Comparison of ENCODE assay signal across 14 cellular contexts in the genomic region with DNA sequence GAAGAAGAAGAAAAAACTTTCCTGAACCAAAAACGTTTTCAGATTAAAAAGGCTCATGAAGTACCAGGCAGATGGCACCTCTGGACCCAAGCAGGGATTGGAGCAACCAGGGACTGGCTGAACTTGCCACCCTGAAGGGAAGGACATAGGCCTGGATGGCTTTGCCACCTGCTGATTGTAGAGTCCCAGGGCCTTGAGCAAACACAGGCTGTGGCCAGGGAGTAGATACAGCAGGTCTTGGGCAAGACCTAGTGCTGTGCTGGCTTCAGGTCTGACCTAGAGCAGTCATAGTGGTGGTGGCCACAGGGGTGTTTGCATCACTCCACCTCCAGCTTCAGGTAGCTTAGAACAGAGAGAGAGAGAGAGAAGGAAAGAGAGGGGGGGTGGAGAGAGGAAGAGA.
DNase-seq lines count a peak whose midpoint lies in the region; ATAC-seq, FAIRE-seq and TF ChIP-seq lines count a peak whose summit lies in the region.
"Had no signal": no experiment of that assay in that cellular context is flagged by ENCODE, and none has a peak within 500 bp of the region (broad histone marks: within the 10 kb centered on the region; RNA-seq: fewer than 3 reads in every experiment).

No MANE protein-coding gene starts in this region.

- BruUV-seq in K562 (replicated peaks; lab: Mats Ljungman, UMichigan), result no TSS peak

- no peaks in the 10 kb centered on the region for H3K9me1 ChIP-seq in K562 (ENCODE audit: control insufficient read depth, insufficient read depth, low read length)

- CTCF ChIA-PET in A549 (lab: Yijun Ruan, JAX), result no interaction called here
- CTCF ChIA-PET in K562 (lab: Yijun Ruan, JAX; ENCODE audit: low intra/inter-chr PET ratio), result no interaction called here

- POLR2A ChIA-PET in A549 (lab: Yijun Ruan, JAX), result no interaction called here
- POLR2A ChIA-PET in K562 (lab: Yijun Ruan, JAX), result interaction anchor here (0.8 kb wide), 1 partner anchor 9 kb away, joined by 3 read pairs; no protein-coding TSS in a partner anchor

- H3K27me3 ChIP-seq in K562 (ENCODE audit: control insufficient read depth in 2 of 2, insufficient read depth in 2 of 2, low read length in 2 of 2) (no peaks in the 10 kb centered on the region), right lobe of liver (no peaks in the 10 kb centered on the region)
- H3K27me3 ChIP-seq: BE2C had no signal

- intact Hi-C loops in K562 (cut with micrococcal nuclease) (no loop called here), right lobe of liver (cut with DNase I) (no loop called here)

- TF ChIP-seq EP300 in A549 (IDR thresholded peaks at IDR 0.05) (no peak), K562 (IDR thresholded peaks at IDR 0.05; ENCODE audit: low read length) (no peak)

- H3K4me2 ChIP-seq in A549 (no peak overlapping the region), K562 (ENCODE audit: insufficient read depth, low read length) (no peak overlapping the region)

- TF ChIP-seq POLR2A in A549 (IDR thresholded peaks at IDR 0.05; ENCODE audit: low read length) (no peak), K562 (conservative IDR thresholded peaks at IDR 0.05) (no peak), right lobe of liver (IDR thresholded peaks at IDR 0.05) (no peak)

- 0% methylated on average over 1 of the region's 1 CpG for WGBS in A549 (ENCODE audit: missing lambda C conversion rate)
- 8% methylated on average over 1 of the region's 1 CpG for WGBS in K562 (ENCODE audit: insufficient coverage, low coverage, missing lambda C conversion rate)
- WGBS in right lobe of liver (ENCODE audit: insufficient coverage, low coverage, low lambda C conversion rate, missing lambda C conversion rate), result 11% methylated on average over 1 of the region's 1 CpG

- H3K9ac ChIP-seq in K562 (ENCODE audit: insufficient read depth in 1 of 2, low read depth in 2 of 2, low read length in 2 of 2), result peak overlapping the region in 1 of 2 experiments; percentile 17; a peak in 1 of 4 replicates

- H3K36me3 ChIP-seq in K562 (ENCODE audit: control insufficient read depth, insufficient read depth, low read length) (no peaks in the 10 kb centered on the region), right lobe of liver (no peaks in the 10 kb centered on the region)
- H3K36me3 ChIP-seq: BE2C had no signal

- no peaks in the 10 kb centered on the region for H3K4me1 ChIP-seq in A549
- peaks cover 0 to 16% of the 10 kb centered on the region in 2 experiments; a peak in 2 of 5 replicates for H3K4me1 ChIP-seq in K562 (replicated peaks in 1 of 2; ENCODE audit: control insufficient read depth in 2 of 2, insufficient read depth in 2 of 2, low read length in 2 of 2)
- H3K4me1 ChIP-seq in right lobe of liver, result peaks cover 0 to 4% (median 0%) of the 10 kb centered on the region in 4 donors
- H3K4me1 ChIP-seq: BE2C had no signal

- no peak overlapping the region for H2AFZ ChIP-seq in K562 (ENCODE audit: low read depth, low read length)

- ATAC-seq in A549 (peak; percentile 30 to 41; a peak in 3 of 6 replicates), K562 (peak; percentile 46), right lobe of liver (peak; percentile 92 to 99 (median 96)), GM18861 (IDR thresholded peaks at IDR 0.05; ENCODE audit: unreplicated experiment) (no peak)

- no peak for TF ChIP-seq RAD21 in A549 (conservative IDR thresholded peaks at IDR 0.05 in 1 of 2, IDR thresholded peaks at IDR 0.05 in 1 of 2)
- no peak for TF ChIP-seq RAD21 in K562 (CRISPR knock-in tag; conservative IDR thresholded peaks at IDR 0.05 in 1 of 2, IDR thresholded peaks at IDR 0.05 in 1 of 2)

- TF ChIP-seq CTCF in A549 (IDR thresholded peaks at IDR 0.05), result no peak
- TF ChIP-seq CTCF in K562 (IDR thresholded peaks at IDR 0.05 in 2 of 3, conservative IDR thresholded peaks at IDR 0.05 in 1 of 3; ENCODE audit: insufficient read depth in 2 of 3, low read depth in 1 of 3, low read length in 3 of 3), result no peak
- TF ChIP-seq CTCF in right lobe of liver (IDR thresholded peaks at IDR 0.05), result peak in 1 of 4 donors; percentile 6
- no peak for TF ChIP-seq CTCF in D721Med (IDR thresholded peaks at IDR 0.05; ENCODE audit: insufficient read depth, missing control alignments)

- H3K4me3 ChIP-seq in A549 (no peak overlapping the region), K562 (no peak overlapping the region), right lobe of liver (no peak overlapping the region)

- H3K79me2 ChIP-seq in K562 (ENCODE audit: control insufficient read depth, insufficient read depth, low read length), result no peaks in the 10 kb centered on the region

- H3K27ac ChIP-seq in A549 (no peak overlapping the region), K562 (ENCODE audit: extremely low read depth, low read depth, low read length) (no peak overlapping the region), right lobe of liver (peak overlapping the region in 1 of 3 donors; percentile 31)
- H3K27ac ChIP-seq: C4-2B had no signal

- in situ Hi-C loops in K562 (cut with MboI), result no loop called here

- no peaks in the 10 kb centered on the region for H4K20me1 ChIP-seq in K562 (replicated peaks; ENCODE audit: control insufficient read depth, insufficient read depth, low read length)

- H3K9me3 ChIP-seq in A549 (no peaks in the 10 kb centered on the region), K562 (replicated peaks; ENCODE audit: control insufficient read depth, insufficient read depth, low read depth, low read length) (no peaks in the 10 kb centered on the region), right lobe of liver (no peaks in the 10 kb centered on the region)
- H3K9me3 ChIP-seq: BE2C had no signal

- no peak for FAIRE-seq in A549 (lab: Jason Lieb, UNC)
- peak; percentile 74 for FAIRE-seq in HTR-8/SVneo (lab: Jason Lieb, UNC)
- FAIRE-seq in K562 (lab: Jason Lieb, UNC), result no peak
- FAIRE-seq in D721Med (lab: Jason Lieb, UNC), result no peak
- FAIRE-seq: A204.1 had no signal

- DNase-seq in A549 (ENCODE audit: low read depth in 1 of 2, low spot score in 1 of 2) (no peak), HTR-8/SVneo (ENCODE audit: insufficient read length, low spot score) (no peak), K562 (ENCODE audit: extremely low read depth in 1 of 4, low spot score in 3 of 4) (no peak), right lobe of liver (peak; percentile 60 to 88 (median 85)), D721Med (ENCODE audit: insufficient read length, low spot score) (no peak), SKM-1 treated with dmso at 0.1 percent for 144 hours (lab: John Stamatoyannopoulos, UW; ENCODE audit: unreplicated experiment) (no peak)
- DNase-seq: BE2C; CD4-positive, alpha-beta memory T cell; DMS153; GF-D8; HCEC 1CT had no signal

TF ChIP-seq in A549, 52 proteins besides CTCF, POLR2A, EP300 and RAD21:
- no peak for TF ChIP-seq EHF (CRISPR knock-in tag; IDR thresholded peaks at IDR 0.05)
- TF ChIP-seq, protein P1, sequence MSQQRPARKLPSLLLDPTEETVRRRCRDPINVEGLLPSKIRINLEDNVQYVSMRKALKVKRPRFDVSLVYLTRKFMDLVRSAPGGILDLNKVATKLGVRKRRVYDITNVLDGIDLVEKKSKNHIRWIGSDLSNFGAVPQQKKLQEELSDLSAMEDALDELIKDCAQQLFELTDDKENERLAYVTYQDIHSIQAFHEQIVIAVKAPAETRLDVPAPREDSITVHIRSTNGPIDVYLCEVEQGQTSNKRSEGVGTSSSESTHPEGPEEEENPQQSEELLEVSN (IDR thresholded peaks at IDR 0.05; ENCODE audit: borderline replicate concordance, low read depth), result no peak
- TF ChIP-seq CBX2 (IDR thresholded peaks at IDR 0.05; ENCODE audit: borderline replicate concordance, low read depth), result no peak
- no peak for TF ChIP-seq RARB (CRISPR knock-in tag; IDR thresholded peaks at IDR 0.05)

TF ChIP-seq in K562, 482 proteins besides CTCF, POLR2A, EP300 and RAD21:
- TF ChIP-seq, protein P2, sequence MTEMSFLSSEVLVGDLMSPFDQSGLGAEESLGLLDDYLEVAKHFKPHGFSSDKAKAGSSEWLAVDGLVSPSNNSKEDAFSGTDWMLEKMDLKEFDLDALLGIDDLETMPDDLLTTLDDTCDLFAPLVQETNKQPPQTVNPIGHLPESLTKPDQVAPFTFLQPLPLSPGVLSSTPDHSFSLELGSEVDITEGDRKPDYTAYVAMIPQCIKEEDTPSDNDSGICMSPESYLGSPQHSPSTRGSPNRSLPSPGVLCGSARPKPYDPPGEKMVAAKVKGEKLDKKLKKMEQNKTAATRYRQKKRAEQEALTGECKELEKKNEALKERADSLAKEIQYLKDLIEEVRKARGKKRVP (CRISPR knock-in tag; IDR thresholded peaks at IDR 0.05), result no peak
- TF ChIP-seq CEBPB (tag; IDR thresholded peaks at IDR 0.05) (peak; percentile 44; the same call in 1 of the 2 replicates), NFE2 (IDR thresholded peaks at IDR 0.05; ENCODE audit: low read depth) (no peak)
- TF ChIP-seq, protein P3, sequence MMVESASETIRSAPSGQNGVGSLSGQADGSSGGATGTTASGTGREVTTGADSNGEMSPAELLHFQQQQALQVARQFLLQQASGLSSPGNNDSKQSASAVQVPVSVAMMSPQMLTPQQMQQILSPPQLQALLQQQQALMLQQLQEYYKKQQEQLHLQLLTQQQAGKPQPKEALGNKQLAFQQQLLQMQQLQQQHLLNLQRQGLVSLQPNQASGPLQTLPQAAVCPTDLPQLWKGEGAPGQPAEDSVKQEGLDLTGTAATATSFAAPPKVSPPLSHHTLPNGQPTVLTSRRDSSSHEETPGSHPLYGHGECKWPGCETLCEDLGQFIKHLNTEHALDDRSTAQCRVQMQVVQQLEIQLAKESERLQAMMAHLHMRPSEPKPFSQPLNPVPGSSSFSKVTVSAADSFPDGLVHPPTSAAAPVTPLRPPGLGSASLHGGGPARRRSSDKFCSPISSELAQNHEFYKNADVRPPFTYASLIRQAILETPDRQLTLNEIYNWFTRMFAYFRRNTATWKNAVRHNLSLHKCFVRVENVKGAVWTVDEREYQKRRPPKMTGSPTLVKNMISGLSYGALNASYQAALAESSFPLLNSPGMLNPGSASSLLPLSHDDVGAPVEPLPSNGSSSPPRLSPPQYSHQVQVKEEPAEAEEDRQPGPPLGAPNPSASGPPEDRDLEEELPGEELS (CRISPR knock-in tag; IDR thresholded peaks at IDR 0.05; ENCODE audit: borderline replicate concordance), result no peak

Comparison
In these comparisons a context has a peak if more than half of its experiments do, and no peak if none do; other contexts are left out.
1. DNase-seq: peak in right lobe of liver (3 of 3); none in A549 (0 of 2), HTR-8/SVneo (single experiment), K562 (0 of 4), D721Med (single experiment) and SKM-1 treated with dmso at 0.1 percent for 144 hours (single experiment).